In the genomic region with DNA sequence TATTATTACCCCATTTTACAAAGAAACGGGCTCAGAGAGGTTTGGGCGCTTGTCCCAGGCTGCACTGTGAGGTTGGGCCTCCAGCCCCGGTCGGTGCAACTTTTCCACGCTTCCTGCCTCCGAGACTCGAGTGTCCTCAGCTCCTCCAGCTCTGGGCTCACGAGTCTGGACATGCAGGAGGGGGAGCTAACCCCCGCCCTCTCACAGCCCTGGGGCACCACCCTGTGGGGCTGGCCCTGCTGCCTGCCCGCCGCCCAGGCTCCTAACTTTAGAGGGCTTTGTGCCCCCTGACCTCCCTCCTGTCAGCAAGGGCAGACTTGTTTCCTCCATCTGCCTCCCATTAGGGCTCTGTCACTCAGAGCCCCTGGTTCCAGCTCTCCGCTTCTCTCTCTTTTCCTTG, we compare ENCODE assay signal across 21 cellular contexts. TPM values are rescaled to one million over a fixed set of nuclear protein-coding genes. Genes with fewer than 3 reads are reported as not detected.
DNase-seq lines count a peak whose midpoint lies in the region; ATAC-seq and TF ChIP-seq lines count a peak whose summit lies in the region.
"Had no signal": no experiment of that assay in that cellular context is flagged by ENCODE, and none has a peak within 500 bp of the region (broad histone marks: within the 10 kb centered on the region; RNA-seq: fewer than 3 reads in every experiment).

No MANE protein-coding gene starts in this region.

- peaks cover 7% of the 10 kb centered on the region for H3K79me1 ChIP-seq in neuronal stem cell (ENCODE audit: low read depth, low read length)

- no peaks in the 10 kb centered on the region for H3K9me3 Mint-ChIP-seq in activated naive CD4-positive, alpha-beta T cell treated with anti-CD3 and anti-CD28 coated beads for 36 hours
- H3K9me3 Mint-ChIP-seq in activated naive CD4-positive, alpha-beta T cell treated with anti-CD3 and anti-CD28 coated beads, Interleukin-2, amount 10 ng/mL, durations not matched to agents 7 days and 5 days: no peaks in the 10 kb centered on the region
- H3K9me3 Mint-ChIP-seq in CD4-positive, alpha-beta T cell: no peaks in the 10 kb centered on the region
- H3K9me3 Mint-ChIP-seq: CD8-positive, alpha-beta T cell had no signal

- POLR2A ChIA-PET in CD4-positive, alpha-beta T cell (lab: Charles Lee): no interaction called here
- POLR2A ChIA-PET in HEK293 (lab: Yijun Ruan, JAX): interaction anchor here (0.6 kb wide), 1 partner anchor 20 kb away, joined by 3 read pairs; a partner anchor contains a TSS

- no peak overlapping the region for H2BK5ac ChIP-seq in neuronal stem cell (ENCODE audit: low read length)

- H2BK15ac ChIP-seq in neuronal stem cell (ENCODE audit: low read length): peak overlapping the region; percentile 27

- CTCF ChIA-PET in activated naive CD4-positive, alpha-beta T cell treated with anti-CD3 and anti-CD28 coated beads for 36 hours (lab: Charles Lee): interaction anchor here (0.7 kb wide), 1 partner anchor 378 kb away, joined by 3 read pairs; no protein-coding TSS in a partner anchor
- CTCF ChIA-PET in activated naive CD4-positive, alpha-beta T cell treated with anti-CD3 and anti-CD28 coated beads, Interleukin-2, amount 10 ng/mL, durations not matched to agents 7 days and 5 days (lab: Charles Lee): no interaction called here
- CTCF ChIA-PET in CD4-positive, alpha-beta T cell (lab: Charles Lee): no interaction called here
- CTCF ChIA-PET in HEK293 (lab: Yijun Ruan, JAX): interaction anchor here (0.7 to 2.9 kb wide), 5 partner anchors 79 to 137 kb away, joined by 3 to 16 read pairs (median 4); no protein-coding TSS in a partner anchor

- H3K36me3 Mint-ChIP-seq in activated naive CD4-positive, alpha-beta T cell treated with anti-CD3 and anti-CD28 coated beads for 36 hours (ENCODE audit: low read depth): no peaks in the 10 kb centered on the region
- no peaks in the 10 kb centered on the region for H3K36me3 Mint-ChIP-seq in activated naive CD4-positive, alpha-beta T cell treated with anti-CD3 and anti-CD28 coated beads, Interleukin-2, amount 10 ng/mL, durations not matched to agents 7 days and 5 days
- peaks cover 2% of the 10 kb centered on the region for H3K36me3 Mint-ChIP-seq in CD4-positive, alpha-beta T cell (ENCODE audit: low read depth)
- H3K36me3 Mint-ChIP-seq: CD14-positive monocyte, IgD-negative memory B cell had no signal

- no peaks in the 10 kb centered on the region for H3K36me3 ChIP-seq in HEK293 (ENCODE audit: control insufficient read depth in 2 of 2, insufficient read depth in 1 of 2, low read length in 2 of 2)
- no peaks in the 10 kb centered on the region for H3K36me3 ChIP-seq in neuronal stem cell (replicated peaks in 1 of 2; ENCODE audit: control insufficient read depth in 2 of 2, insufficient read depth in 2 of 2, low read length in 2 of 2)
- H3K36me3 ChIP-seq: BLaER1 had no signal

- DNase-seq in activated naive CD4-positive, alpha-beta T cell treated with anti-CD3 and anti-CD28 coated beads for 36 hours: no peak
- no peak for DNase-seq in activated naive CD4-positive, alpha-beta T cell treated with anti-CD3 and anti-CD28 coated beads, Interleukin-2, amount 10 ng/mL, durations not matched to agents 7 days and 5 days
- DNase-seq in CD4-positive, alpha-beta T cell: no peak
- DNase-seq in neuronal stem cell (ENCODE audit: low spot score): no peak
- DNase-seq in DMS79 (lab: John Stamatoyannopoulos, UW): no peak
- DNase-seq: 8988T; Calu3; CD8-positive, alpha-beta T cell; DND-41; EL; GM23248 had no signal

- no peak overlapping the region for H3K23ac ChIP-seq in neuronal stem cell (ENCODE audit: low read depth, low read length, poor library complexity)

- no peak for TF ChIP-seq CTCF in CD4-positive, alpha-beta T cell (IDR thresholded peaks at IDR 0.05)
- TF ChIP-seq CTCF in HEK293 (tag by site-specific recombination; IDR thresholded peaks at IDR 0.05): no peak

- H3K14ac ChIP-seq in neuronal stem cell (ENCODE audit: low read length): no peak overlapping the region

- H3K27me3 ChIP-seq in CD4-positive, alpha-beta T cell (ENCODE audit: control insufficient read depth, insufficient read depth, low read length): no peaks in the 10 kb centered on the region
- H3K27me3 ChIP-seq in neuronal stem cell (ENCODE audit: control insufficient read depth in 3 of 3, insufficient read depth in 3 of 3, low read depth in 1 of 3, low read length in 3 of 3): peaks cover 0 to 18% (median 0%) of the 10 kb centered on the region in 3 experiments
- H3K27me3 ChIP-seq: BLaER1 had no signal

- H3K27me3 Mint-ChIP-seq in activated naive CD4-positive, alpha-beta T cell treated with anti-CD3 and anti-CD28 coated beads for 36 hours (ENCODE audit: low read depth): no peaks in the 10 kb centered on the region
- H3K27me3 Mint-ChIP-seq in activated naive CD4-positive, alpha-beta T cell treated with anti-CD3 and anti-CD28 coated beads, Interleukin-2, amount 10 ng/mL, durations not matched to agents 7 days and 5 days: peaks cover 2% of the 10 kb centered on the region
- no peaks in the 10 kb centered on the region for H3K27me3 Mint-ChIP-seq in CD4-positive, alpha-beta T cell
- H3K27me3 Mint-ChIP-seq: IgD-negative memory B cell had no signal

- no peak overlapping the region for H4K8ac ChIP-seq in neuronal stem cell (ENCODE audit: low read depth, low read length)

- no peak overlapping the region for H3K4me3 Mint-ChIP-seq in activated naive CD4-positive, alpha-beta T cell treated with anti-CD3 and anti-CD28 coated beads for 36 hours
- H3K4me3 Mint-ChIP-seq in activated naive CD4-positive, alpha-beta T cell treated with anti-CD3 and anti-CD28 coated beads, Interleukin-2, amount 10 ng/mL, durations not matched to agents 7 days and 5 days: no peak overlapping the region
- H3K4me3 Mint-ChIP-seq in CD4-positive, alpha-beta T cell: peak overlapping the region; percentile 59
- H3K4me3 Mint-ChIP-seq: CD14-positive monocyte; CD8-positive, alpha-beta T cell had no signal

- ATAC-seq in CD4-positive, alpha-beta T cell (ENCODE audit: poor library complexity): no peak
- ATAC-seq in GM21526 (IDR thresholded peaks at IDR 0.05; ENCODE audit: low FRiP score, unreplicated experiment): no peak
- ATAC-seq: CD8-positive, alpha-beta T cell; GM12878; HCT116 had no signal

- no peaks in the 10 kb centered on the region for H3K9me3 ChIP-seq in CD4-positive, alpha-beta T cell (ENCODE audit: control insufficient read depth, low read length)
- H3K9me3 ChIP-seq in HEK293 (ENCODE audit: control insufficient read depth, insufficient read depth, low read depth, low read length) (no peaks in the 10 kb centered on the region), neuronal stem cell (replicated peaks in 1 of 2; ENCODE audit: control insufficient read depth in 2 of 2, insufficient read depth in 1 of 2, low read depth in 1 of 2, low read length in 2 of 2) (no peaks in the 10 kb centered on the region)
- H3K9me3 ChIP-seq: BLaER1 had no signal

- H3K9ac ChIP-seq in neuronal stem cell (ENCODE audit: low read depth, low read length, poor library complexity): no peak overlapping the region
- H3K9ac ChIP-seq: BLaER1, GM23248 had no signal

- no peak overlapping the region for H2AFZ ChIP-seq in neuronal stem cell (ENCODE audit: low read length)
- H2AFZ ChIP-seq: GM23248 had no signal

- no peak overlapping the region for H2BK120ac ChIP-seq in neuronal stem cell (ENCODE audit: low read depth, low read length)

- peak overlapping the region; percentile 2 for H3K27ac Mint-ChIP-seq in activated naive CD4-positive, alpha-beta T cell treated with anti-CD3 and anti-CD28 coated beads for 36 hours
- H3K27ac Mint-ChIP-seq in activated naive CD4-positive, alpha-beta T cell treated with anti-CD3 and anti-CD28 coated beads, Interleukin-2, amount 10 ng/mL, durations not matched to agents 7 days and 5 days: no peak overlapping the region
- H3K27ac Mint-ChIP-seq in CD4-positive, alpha-beta T cell: no peak overlapping the region
- H3K27ac Mint-ChIP-seq: CD14-positive monocyte; CD8-positive, alpha-beta T cell had no signal

- H3K4me2 ChIP-seq in neuronal stem cell (ENCODE audit: insufficient read depth, low read length, poor library complexity, severe bottlenecking): no peak overlapping the region
- H3K4me2 ChIP-seq: BLaER1 had no signal

- H2AK5ac ChIP-seq in neuronal stem cell (ENCODE audit: low read depth, low read length): peak overlapping the region; percentile 66

- no CpG with 5 or more reads among the region's 12 CpGs for WGBS in neuronal stem cell (ENCODE audit: extremely low coverage in 2 of 2, insufficient read length in 2 of 2, insufficient replicate concordance in 1 of 2), 2 donors

- H3K4ac ChIP-seq in neuronal stem cell (ENCODE audit: low read length): no peak overlapping the region

- peak overlapping the region; percentile 42 for H3K18ac ChIP-seq in neuronal stem cell (ENCODE audit: low read length)

- H3K4me1 Mint-ChIP-seq in activated naive CD4-positive, alpha-beta T cell treated with anti-CD3 and anti-CD28 coated beads for 36 hours (ENCODE audit: low read depth): peaks cover 4% of the 10 kb centered on the region
- H3K4me1 Mint-ChIP-seq in activated naive CD4-positive, alpha-beta T cell treated with anti-CD3 and anti-CD28 coated beads, Interleukin-2, amount 10 ng/mL, durations not matched to agents 7 days and 5 days: peaks cover 5% of the 10 kb centered on the region
- H3K4me1 Mint-ChIP-seq in CD4-positive, alpha-beta T cell (ENCODE audit: low read depth): peaks cover 3% of the 10 kb centered on the region

- no peak overlapping the region for H2BK12ac ChIP-seq in neuronal stem cell (ENCODE audit: low read length)

- H3K27ac ChIP-seq in CD4-positive, alpha-beta T cell (ENCODE audit: low read depth, low read length): no peak overlapping the region
- H3K27ac ChIP-seq in HEK293 (ENCODE audit: extremely low read depth, low read depth, low read length) (no peak overlapping the region), neuronal stem cell (replicated peaks; ENCODE audit: low read length) (no peak overlapping the region)
- H3K27ac ChIP-seq: BLaER1, GM23248 had no signal

- no peak overlapping the region for H4K91ac ChIP-seq in neuronal stem cell (ENCODE audit: low read depth, low read length, poor library complexity)

- intact Hi-C loops in activated naive CD4-positive, alpha-beta T cell treated with anti-CD3 and anti-CD28 coated beads for 36 hours (cut with micrococcal nuclease): no loop called here
- intact Hi-C loops in CD4-positive, alpha-beta T cell (cut with DNase I, micrococcal nuclease): loop anchor here in 1 of 2 experiments (10.0 kb wide), 1 partner anchor 1711 kb away; a partner anchor contains a TSS

- H3K4me3 ChIP-seq in HEK293 (ENCODE audit: low read depth, low read length) (no peak overlapping the region), neuronal stem cell (ENCODE audit: low read length in 2 of 2) (no peak overlapping the region)
- H3K4me3 ChIP-seq: BLaER1, GM12878, GM23248 had no signal

- H3K4me1 ChIP-seq in HEK293 (ENCODE audit: control insufficient read depth, insufficient read depth, low read length) (no peaks in the 10 kb centered on the region), neuronal stem cell (ENCODE audit: control insufficient read depth in 2 of 2, insufficient read depth in 1 of 2, low read depth in 1 of 2, low read length in 2 of 2) (peaks cover 4 to 13% of the 10 kb centered on the region in 2 donors)

RNA-seq across cellular contexts. Expression of a gene that starts 4.3 kb away (rescaled TPM):
- total RNA-seq in activated naive CD4-positive, alpha-beta T cell treated with anti-CD3 and anti-CD28 coated beads for 36 hours: 10 to 100 TPM; 13.0 to 13.8 TPM
- 10 to 100 TPM; 28.5 to 29.3 TPM for total RNA-seq in CD4-positive, alpha-beta T cell
- polyA plus RNA-seq in neuronal stem cell (2013, experiment 1 of 2): 10.1 TPM
- polyA plus RNA-seq in neuronal stem cell (2013, experiment 2 of 2): 10.5 TPM

RNA-seq across cellular contexts. Expression of a gene that starts 19.2 kb away (rescaled TPM):
- total RNA-seq in activated naive CD4-positive, alpha-beta T cell treated with anti-CD3 and anti-CD28 coated beads for 36 hours: under 1 TPM; 0.69 to 0.83 TPM
- not detected for total RNA-seq in CD4-positive, alpha-beta T cell
- 26.3 TPM for polyA plus RNA-seq in neuronal stem cell (2013, experiment 1 of 2)
- 25.0 TPM for polyA plus RNA-seq in neuronal stem cell (2013, experiment 2 of 2)
- total RNA-seq: Calu3; CD8-positive, alpha-beta T cell; G401; GM12878 had no signal
- polyA plus RNA-seq: CD14-positive monocyte, GM12878, IgD-negative memory B cell had no signal

RNA-seq across cellular contexts. Expression of a gene that starts 20.3 kb away (rescaled TPM):
- 10 to 100 TPM; 58.6 to 59.3 TPM for total RNA-seq in activated naive CD4-positive, alpha-beta T cell treated with anti-CD3 and anti-CD28 coated beads for 36 hours
- 10 to 100 TPM; 50.7 to 52.5 TPM for total RNA-seq in CD4-positive, alpha-beta T cell
- 24.4 TPM for polyA plus RNA-seq in neuronal stem cell (2013, experiment 1 of 2)
- 22.5 TPM for polyA plus RNA-seq in neuronal stem cell (2013, experiment 2 of 2)

RNA-seq across cellular contexts. Expression of a gene that starts 25.4 kb away (rescaled TPM):
- not detected for total RNA-seq in activated naive CD4-positive, alpha-beta T cell treated with anti-CD3 and anti-CD28 coated beads for 36 hours
- total RNA-seq in CD4-positive, alpha-beta T cell: not detected
- polyA plus RNA-seq in neuronal stem cell (2013, experiment 1 of 2): 0.11 TPM
- polyA plus RNA-seq in neuronal stem cell (2013, experiment 2 of 2): 0.07 TPM
- total RNA-seq: A673, Calu3, G401, GM12878, H4 had no signal
- polyA plus RNA-seq: CD14-positive monocyte, GM12878, IgD-negative memory B cell had no signal

Comparison
In these comparisons a context has a peak if more than half of its experiments do, and no peak if none do; other contexts are left out.
1. CTCF ChIA-PET loops: an anchor here in activated naive CD4-positive, alpha-beta T cell treated with anti-CD3 and anti-CD28 coated beads for 36 hours (0.7 kb wide) and HEK293 (0.7 to 2.9 kb wide); none called in activated naive CD4-positive, alpha-beta T cell treated with anti-CD3 and anti-CD28 coated beads, Interleukin-2, amount 10 ng/mL, durations not matched to agents 7 days and 5 days and CD4-positive, alpha-beta T cell.